ENCODE assay signal across 35 cellular contexts in the genomic region with DNA sequence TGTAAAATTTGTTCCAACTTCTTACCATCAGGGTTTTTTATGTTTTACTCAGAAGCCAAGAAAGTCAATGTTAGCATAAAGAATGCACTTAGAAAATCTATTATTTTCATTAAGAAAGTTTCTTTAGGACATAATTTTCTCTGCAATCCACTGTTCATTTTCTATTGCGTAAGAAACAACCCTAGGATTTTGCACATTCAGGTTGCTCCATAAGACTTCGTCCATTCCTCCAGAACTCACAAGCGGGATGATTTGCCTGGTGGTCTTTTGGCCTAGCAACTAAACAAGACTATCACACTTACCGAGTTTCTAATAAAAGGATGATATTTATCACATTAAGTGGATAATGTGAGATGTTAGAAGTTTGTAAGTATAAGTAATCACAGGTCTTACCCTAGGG.
"Had no signal": no experiment of that assay in that cellular context is flagged by ENCODE, and none has a peak within 500 bp of the region (broad histone marks: within the 10 kb centered on the region; RNA-seq: fewer than 3 reads in every experiment).

No MANE protein-coding gene starts in this region.

- H3K9me3 ChIP-seq: MG63 had no signal

- H3K4me3 ChIP-seq: MG63 had no signal

- H3K36me3 ChIP-seq: MG63 had no signal

- DNase-seq: Karpas-422, Kasumi-1, MG63, MM.1S, MV-4-11, NCI-H1048, NCI-H1092, NCI-H1092 treated with DMSO at 0.1 percent for 48 hours, NCI-H1105, NCI-H1105 treated with DMSO at 0.1 percent for 48 hours, NCI-H1417, NCI-H1417 treated with DMSO at 0.1 percent for 48 hours, NCI-H1436, NCI-H1436 treated with DMSO at 0.1 percent for 48 hours, NCI-H146, NCI-H1694 treated with DMSO at 0.1 percent for 48 hours, NCI-H187, NCI-H187 treated with DMSO at 0.1 percent for 48 hours, NCI-H1930, NCI-H2029, NCI-H2029 treated with DMSO at 0.1 percent for 48 hours, NCI-H2081, NCI-H2081 treated with DMSO at 0.1 percent for 48 hours, NCI-H2107, NCI-H2171, NCI-H2171 treated with DMSO at 0.1 percent for 48 hours, NCI-H2227 treated with DMSO at 0.1 percent for 48 hours, NCI-H226, NCI-H345, NCI-H446, NCI-H446 treated with DMSO at 0.1 percent for 48 hours, NCI-H510A, NCI-H510A treated with DMSO at 0.1 percent for 48 hours, NCI-H524, NCI-H524 treated with DMSO at 0.1 percent for 48 hours had no signal
